ENCODE assay signal across 17 cellular contexts in genomic region chr2:19876751-19877150, GRCh38. TPM values are rescaled to one million over a fixed set of nuclear protein-coding genes. Genes with fewer than 3 reads are reported as not detected.
A peak's percentile ranks its signal among the peaks of the same experiment; 100 is the strongest.
DNase-seq lines count a peak whose midpoint lies in the region; ATAC-seq and TF ChIP-seq lines count a peak whose summit lies in the region.
"Had no signal": no experiment of that assay in that cellular context is flagged by ENCODE, and none has a peak within 500 bp of the region (broad histone marks: within the 10 kb centered on the region; RNA-seq: fewer than 3 reads in every experiment).

No MANE protein-coding gene starts in this region.

- H3K36me3 ChIP-seq in neuronal stem cell (replicated peaks in 1 of 2; ENCODE audit: control insufficient read depth in 2 of 2, insufficient read depth in 2 of 2, low read length in 2 of 2) (no peaks in the 10 kb centered on the region), lower lobe of right lung (no peaks in the 10 kb centered on the region), uterus (no peaks in the 10 kb centered on the region)
- H3K36me3 ChIP-seq: BLaER1 treated with 17β-estradiol and CSF1 and Interleukin-3, amounts not matched to agents 10 nM and 100 nM had no signal

- H3K9ac ChIP-seq in neuronal stem cell (ENCODE audit: low read depth, low read length, poor library complexity): peak overlapping the region; percentile 51
- H3K9ac ChIP-seq: BLaER1 treated with 17β-estradiol and CSF1 and Interleukin-3, amounts not matched to agents 10 nM and 100 nM had no signal

- no peak overlapping the region for H2BK15ac ChIP-seq in neuronal stem cell (ENCODE audit: low read length)

- no peak overlapping the region for H2AK5ac ChIP-seq in neuronal stem cell (ENCODE audit: low read depth, low read length)

- no CpG with 5 or more reads among the region's 4 CpGs for WGBS in neuronal stem cell (ENCODE audit: extremely low coverage in 2 of 2, insufficient read length in 2 of 2, insufficient replicate concordance in 1 of 2), 2 donors

- no peak overlapping the region for H2BK5ac ChIP-seq in neuronal stem cell (ENCODE audit: low read length)

- no peak overlapping the region for H3K4me3 Mint-ChIP-seq in natural killer cell treated with Interleukin-12 subunit alpha and Interleukin-12 subunit beta and Interleukin-15 and Interleukin-18, amount 100 ng/mL, for 72 hours
- H3K4me3 Mint-ChIP-seq in natural killer cell: no peak overlapping the region
- H3K4me3 Mint-ChIP-seq: CD8-positive, alpha-beta T cell had no signal

- H2BK120ac ChIP-seq in neuronal stem cell (ENCODE audit: low read depth, low read length): no peak overlapping the region

- H2BK12ac ChIP-seq in neuronal stem cell (ENCODE audit: low read length): no peak overlapping the region

- no peaks in the 10 kb centered on the region for H3K27me3 Mint-ChIP-seq in natural killer cell treated with Interleukin-12 subunit alpha and Interleukin-12 subunit beta and Interleukin-15 and Interleukin-18, amount 100 ng/mL, for 72 hours
- H3K27me3 Mint-ChIP-seq in natural killer cell (ENCODE audit: low read depth in 2 of 2): no peaks in the 10 kb centered on the region

- no peak overlapping the region for H2AFZ ChIP-seq in neuronal stem cell (ENCODE audit: low read length)

- H3K9me3 Mint-ChIP-seq in natural killer cell treated with Interleukin-12 subunit alpha and Interleukin-12 subunit beta and Interleukin-15 and Interleukin-18, amount 100 ng/mL, for 72 hours: no peaks in the 10 kb centered on the region
- no peaks in the 10 kb centered on the region for H3K9me3 Mint-ChIP-seq in natural killer cell
- H3K9me3 Mint-ChIP-seq: CD8-positive, alpha-beta T cell had no signal

- TF ChIP-seq POLR2A in uterus (IDR thresholded peaks at IDR 0.05): no peak

- intact Hi-C loops in natural killer cell (cut with micrococcal nuclease): no loop called here
- intact Hi-C loops in lower lobe of right lung (cut with DNase I): no loop called here
- intact Hi-C loops in uterus (cut with DNase I; ENCODE audit: low total_unique reads): no loop called here

- H3K9me3 ChIP-seq in neuronal stem cell (replicated peaks in 1 of 2; ENCODE audit: control insufficient read depth in 2 of 2, insufficient read depth in 1 of 2, low read depth in 1 of 2, low read length in 2 of 2): no peaks in the 10 kb centered on the region
- H3K9me3 ChIP-seq in lower lobe of right lung: no peaks in the 10 kb centered on the region
- H3K9me3 ChIP-seq in uterus: no peaks in the 10 kb centered on the region
- H3K9me3 ChIP-seq: BLaER1 treated with 17β-estradiol and CSF1 and Interleukin-3, amounts not matched to agents 10 nM and 100 nM had no signal

- peaks cover 0 to 4% of the 10 kb centered on the region in 2 donors for H3K4me1 Mint-ChIP-seq in natural killer cell treated with Interleukin-12 subunit alpha and Interleukin-12 subunit beta and Interleukin-15 and Interleukin-18, amount 100 ng/mL, for 72 hours (ENCODE audit: low read depth in 2 of 2)
- peaks cover 0 to 7% of the 10 kb centered on the region in 2 donors for H3K4me1 Mint-ChIP-seq in natural killer cell

- ATAC-seq in natural killer cell treated with Interleukin-12 subunit alpha and Interleukin-12 subunit beta and Interleukin-15 and Interleukin-18, amount 100 ng/mL, for 72 hours: no peak
- ATAC-seq in natural killer cell (no peak), lower lobe of right lung (no peak)
- ATAC-seq: CD8-positive, alpha-beta T cell; K562 had no signal

- H3K4me1 ChIP-seq in neuronal stem cell (ENCODE audit: control insufficient read depth in 2 of 2, insufficient read depth in 1 of 2, low read depth in 1 of 2, low read length in 2 of 2): no peaks in the 10 kb centered on the region
- H3K4me1 ChIP-seq in lower lobe of right lung: no peaks in the 10 kb centered on the region
- no peaks in the 10 kb centered on the region for H3K4me1 ChIP-seq in uterus

- H3K14ac ChIP-seq in neuronal stem cell (ENCODE audit: low read length): no peak overlapping the region

- H3K27ac ChIP-seq in neuronal stem cell (replicated peaks; ENCODE audit: low read length): no peak overlapping the region
- H3K27ac ChIP-seq in lower lobe of right lung: no peak overlapping the region
- H3K27ac ChIP-seq in uterus: no peak overlapping the region
- H3K27ac ChIP-seq: BLaER1 treated with 17β-estradiol and CSF1 and Interleukin-3, amounts not matched to agents 10 nM and 100 nM; RWPE1 had no signal

- H4K91ac ChIP-seq in neuronal stem cell (ENCODE audit: low read depth, low read length, poor library complexity): no peak overlapping the region

- H3K79me1 ChIP-seq in neuronal stem cell (ENCODE audit: low read depth, low read length): no peaks in the 10 kb centered on the region

- H3K4ac ChIP-seq in neuronal stem cell (ENCODE audit: low read length): no peak overlapping the region

- H3K23ac ChIP-seq in neuronal stem cell (ENCODE audit: low read depth, low read length, poor library complexity): no peak overlapping the region

- TF ChIP-seq CTCF in natural killer cell (IDR thresholded peaks at IDR 0.05): no peak
- no peak for TF ChIP-seq CTCF in lower lobe of right lung (IDR thresholded peaks at IDR 0.05)
- no peak for TF ChIP-seq CTCF in uterus (IDR thresholded peaks at IDR 0.05)

- no peak overlapping the region for H3K27ac Mint-ChIP-seq in natural killer cell treated with Interleukin-12 subunit alpha and Interleukin-12 subunit beta and Interleukin-15 and Interleukin-18, amount 100 ng/mL, for 72 hours
- H3K27ac Mint-ChIP-seq in natural killer cell: no peak overlapping the region
- H3K27ac Mint-ChIP-seq: CD8-positive, alpha-beta T cell had no signal

- no peak overlapping the region for H4K8ac ChIP-seq in neuronal stem cell (ENCODE audit: low read depth, low read length)

- H3K18ac ChIP-seq in neuronal stem cell (ENCODE audit: low read length): no peak overlapping the region

- H3K36me3 Mint-ChIP-seq in natural killer cell treated with Interleukin-12 subunit alpha and Interleukin-12 subunit beta and Interleukin-15 and Interleukin-18, amount 100 ng/mL, for 72 hours: no peaks in the 10 kb centered on the region
- no peaks in the 10 kb centered on the region for H3K36me3 Mint-ChIP-seq in natural killer cell

- peak; percentile 32 for DNase-seq in natural killer cell treated with Interleukin-12 subunit alpha and Interleukin-12 subunit beta and Interleukin-15 and Interleukin-18, amount 100 ng/mL, for 72 hours (ENCODE audit: low spot score)
- DNase-seq in natural killer cell: no peak
- peak; percentile 24 for DNase-seq in ecto neural progenitor cell (ENCODE audit: low spot score)
- DNase-seq in neuronal stem cell (ENCODE audit: low spot score): no peak
- DNase-seq in GM03348 (ENCODE audit: low spot score): no peak
- no peak for DNase-seq in lower lobe of right lung
- DNase-seq in uterus: no peak
- DNase-seq: Calu3; CD8-positive, alpha-beta T cell; NCI-H1105 treated with DMSO at 0.1 percent for 48 hours; NCI-H1694; NCI-H510A; NCI-H774; SIG-M5 had no signal

- peaks cover 0 to 3% (median 0%) of the 10 kb centered on the region in 3 experiments for H3K27me3 ChIP-seq in neuronal stem cell (ENCODE audit: control insufficient read depth in 3 of 3, insufficient read depth in 3 of 3, low read depth in 1 of 3, low read length in 3 of 3)
- H3K27me3 ChIP-seq in lower lobe of right lung (ENCODE audit: low read depth): no peaks in the 10 kb centered on the region
- no peaks in the 10 kb centered on the region for H3K27me3 ChIP-seq in uterus
- H3K27me3 ChIP-seq: BLaER1 treated with 17β-estradiol and CSF1 and Interleukin-3, amounts not matched to agents 10 nM and 100 nM had no signal

- no peak overlapping the region for H3K4me3 ChIP-seq in neuronal stem cell (ENCODE audit: low read length in 2 of 2)
- no peak overlapping the region for H3K4me3 ChIP-seq in lower lobe of right lung
- H3K4me3 ChIP-seq in uterus: no peak overlapping the region
- H3K4me3 ChIP-seq: BLaER1 treated with 17β-estradiol and CSF1 and Interleukin-3, amounts not matched to agents 10 nM and 100 nM; K562 had no signal

- no peak overlapping the region for H3K4me2 ChIP-seq in neuronal stem cell (ENCODE audit: insufficient read depth, low read length, poor library complexity, severe bottlenecking)
- H3K4me2 ChIP-seq: BLaER1 treated with 17β-estradiol and CSF1 and Interleukin-3, amounts not matched to agents 10 nM and 100 nM had no signal

RNA-seq across cellular contexts. Expression of gene TTC32, which starts 25.0 kb away (rescaled TPM):
- total RNA-seq in natural killer cell treated with Interleukin-12 subunit alpha and Interleukin-12 subunit beta and Interleukin-15 and Interleukin-18, amount 100 ng/mL, for 72 hours: 10 to 100 TPM; 14.8 to 17.8 TPM
- total RNA-seq in natural killer cell (10 to 100 TPM; 30.4 to 45.3 (median 37.2) TPM), lower lobe of right lung (10.3 TPM), uterus (10 to 100 TPM; 16.7 to 22.6 (median 20.9) TPM)
- polyA plus RNA-seq in neuronal stem cell (2013, experiment 1 of 2): 41.4 TPM
- polyA plus RNA-seq in neuronal stem cell (2013, experiment 2 of 2): 42.4 TPM

Comparison
In these comparisons a context has a peak if more than half of its experiments do, and no peak if none do; other contexts are left out.
1. DNase-seq: peak in natural killer cell treated with Interleukin-12 subunit alpha and Interleukin-12 subunit beta and Interleukin-15 and Interleukin-18, amount 100 ng/mL, for 72 hours (single experiment) and ecto neural progenitor cell (single experiment); none in natural killer cell (single experiment), neuronal stem cell (single experiment), GM03348 (single experiment), lower lobe of right lung (single experiment) and uterus (0 of 2).